In genomic region chr1:151156515-151156819, GRCh38 we compare ENCODE assay signal across 10 cellular contexts. TPM values are rescaled to one million over a fixed set of nuclear protein-coding genes. Genes with fewer than 3 reads are reported as not detected.
DNase-seq lines count a peak whose midpoint lies in the region; ATAC-seq, FAIRE-seq and TF ChIP-seq lines count a peak whose summit lies in the region.
"Had no signal": no experiment of that assay in that cellular context is flagged by ENCODE, and none has a peak within 500 bp of the region (broad histone marks: within the 10 kb centered on the region; RNA-seq: fewer than 3 reads in every experiment).

TSS of gene TNFAIP8L2 (plus strand) at chr1:151156649. CDS start at chr1:151158698, 2,049 bp downstream.

- CTCF ChIA-PET in A549 (lab: Yijun Ruan, JAX), result interaction anchor here (0.6 to 7.0 kb wide), 23 partner anchors 9 to 132 kb away, joined by 3 to 132 read pairs (median 5); partner anchors contain the start of genes BNIPL, GABPB2, LYSMD1 and MLLT11

- H3K36me3 ChIP-seq in heart right ventricle, result peaks cover 0 to 60% (median 21%) of the 10 kb centered on the region in 9 donors

- DNase-seq in A549 (ENCODE audit: low read depth in 1 of 2, low spot score in 1 of 2) (no peak), NB4 (ENCODE audit: low read depth) (peak; percentile 86), heart right ventricle (peak in 1 of 2 donors; percentile 53), dedifferentiated amniotic fluid mesenchymal stem cell (ENCODE audit: extremely low spot score) (no peak), SHP77 (lab: John Stamatoyannopoulos, UW) (no peak)
- peak; percentile 36 for DNase-seq in activated CD8-positive, alpha-beta memory T cell treated with anti-CD3 and anti-CD28 coated beads, Interleukin-2, amount 50 U/mL, for 1 hour (ENCODE audit: extremely low read depth)
- DNase-seq in stimulated activated CD4-positive, alpha-beta T cell treated with anti-CD3 and anti-CD28 coated beads, TNF-alpha, amount 100 ng/mL, for 24 hours (ENCODE audit: low read depth in 3 of 3), result peak; percentile 54 to 86 (median 62)

- H3K27ac ChIP-seq in A549 (no peak within 1 kb of the TSS), heart right ventricle (peak within 1 kb of the TSS in 5 of 10 donors; percentile 13 to 90 (median 48))
- H3K27ac ChIP-seq: C4-2B had no signal

- WGBS in A549 (ENCODE audit: missing lambda C conversion rate), result 66% methylated on average over 4 of the region's 4 CpGs
- 71 to 75% methylated on average over 4 of the region's 4 CpGs for WGBS in heart right ventricle, 2 donors

- H3K27me3 ChIP-seq in heart right ventricle, result no peaks in the 10 kb centered on the region

- H3K4me2 ChIP-seq in A549, result no peak within 1 kb of the TSS

- ATAC-seq in A549 (peak; percentile 72 to 82), GM21360 (IDR thresholded peaks at IDR 0.05; ENCODE audit: unreplicated experiment) (peak; percentile 70), heart right ventricle (peak; percentile 39 to 71 (median 58))

- POLR2A ChIA-PET in A549 (lab: Yijun Ruan, JAX), result no interaction called here

- no peak for FAIRE-seq in A549 (lab: Jason Lieb, UNC)
- FAIRE-seq: bronchial epithelial cell had no signal

- TF ChIP-seq CTCF in A549 (IDR thresholded peaks at IDR 0.05) (no peak), NB4 (IDR thresholded peaks at IDR 0.05; ENCODE audit: low read depth, low read length) (no peak), heart right ventricle (IDR thresholded peaks at IDR 0.05) (no peak)

- TF ChIP-seq POLR2A in A549 (IDR thresholded peaks at IDR 0.05; ENCODE audit: low read length) (no peak), NB4 (IDR thresholded peaks at IDR 0.05; ENCODE audit: extremely low read depth, insufficient read length) (peak; percentile 56)

- no peaks in the 10 kb centered on the region for H3K4me1 ChIP-seq in A549
- H3K4me1 ChIP-seq in heart right ventricle, result peaks cover 0 to 45% (median 5%) of the 10 kb centered on the region in 9 donors

- H3K4me3 ChIP-seq in A549 (no peak within 1 kb of the TSS), NB4 (ENCODE audit: low read depth, low read length) (peak within 1 kb of the TSS; percentile 93), heart right ventricle (peak within 1 kb of the TSS in 7 of 10 donors; percentile 8 to 58 (median 32))

- intact Hi-C loops in heart right ventricle (cut with DNase I), result loop anchor here in 9 of 10 donors (1.0 to 10.0 kb wide), 10 partner anchors 52 to 134 kb away; no protein-coding TSS in a partner anchor

- no peak for TF ChIP-seq EP300 in A549 (IDR thresholded peaks at IDR 0.05)

- TF ChIP-seq RAD21 in A549 (conservative IDR thresholded peaks at IDR 0.05 in 1 of 2, IDR thresholded peaks at IDR 0.05 in 1 of 2), result no peak

- H3K9me3 ChIP-seq in A549 (no peaks in the 10 kb centered on the region), heart right ventricle (no peaks in the 10 kb centered on the region)

TF ChIP-seq in A549, 52 proteins besides CTCF, POLR2A, EP300 and RAD21:
- TF ChIP-seq GATA3 (IDR thresholded peaks at IDR 0.05; ENCODE audit: borderline replicate concordance), result no peak
- TF ChIP-seq, protein P1, sequence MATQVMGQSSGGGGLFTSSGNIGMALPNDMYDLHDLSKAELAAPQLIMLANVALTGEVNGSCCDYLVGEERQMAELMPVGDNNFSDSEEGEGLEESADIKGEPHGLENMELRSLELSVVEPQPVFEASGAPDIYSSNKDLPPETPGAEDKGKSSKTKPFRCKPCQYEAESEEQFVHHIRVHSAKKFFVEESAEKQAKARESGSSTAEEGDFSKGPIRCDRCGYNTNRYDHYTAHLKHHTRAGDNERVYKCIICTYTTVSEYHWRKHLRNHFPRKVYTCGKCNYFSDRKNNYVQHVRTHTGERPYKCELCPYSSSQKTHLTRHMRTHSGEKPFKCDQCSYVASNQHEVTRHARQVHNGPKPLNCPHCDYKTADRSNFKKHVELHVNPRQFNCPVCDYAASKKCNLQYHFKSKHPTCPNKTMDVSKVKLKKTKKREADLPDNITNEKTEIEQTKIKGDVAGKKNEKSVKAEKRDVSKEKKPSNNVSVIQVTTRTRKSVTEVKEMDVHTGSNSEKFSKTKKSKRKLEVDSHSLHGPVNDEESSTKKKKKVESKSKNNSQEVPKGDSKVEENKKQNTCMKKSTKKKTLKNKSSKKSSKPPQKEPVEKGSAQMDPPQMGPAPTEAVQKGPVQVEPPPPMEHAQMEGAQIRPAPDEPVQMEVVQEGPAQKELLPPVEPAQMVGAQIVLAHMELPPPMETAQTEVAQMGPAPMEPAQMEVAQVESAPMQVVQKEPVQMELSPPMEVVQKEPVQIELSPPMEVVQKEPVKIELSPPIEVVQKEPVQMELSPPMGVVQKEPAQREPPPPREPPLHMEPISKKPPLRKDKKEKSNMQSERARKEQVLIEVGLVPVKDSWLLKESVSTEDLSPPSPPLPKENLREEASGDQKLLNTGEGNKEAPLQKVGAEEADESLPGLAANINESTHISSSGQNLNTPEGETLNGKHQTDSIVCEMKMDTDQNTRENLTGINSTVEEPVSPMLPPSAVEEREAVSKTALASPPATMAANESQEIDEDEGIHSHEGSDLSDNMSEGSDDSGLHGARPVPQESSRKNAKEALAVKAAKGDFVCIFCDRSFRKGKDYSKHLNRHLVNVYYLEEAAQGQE (IDR thresholded peaks at IDR 0.05), result no peak
- no peak for TF ChIP-seq E2F6 (IDR thresholded peaks at IDR 0.05; ENCODE audit: borderline replicate concordance, low read depth)
- TF ChIP-seq ZNF302 (CRISPR knock-in tag; IDR thresholded peaks at IDR 0.05), result no peak
- TF ChIP-seq ZSCAN20 (CRISPR knock-in tag; IDR thresholded peaks at IDR 0.05), result no peak
- TF ChIP-seq ATOH8 (CRISPR knock-in tag; IDR thresholded peaks at IDR 0.05; ENCODE audit: low read depth), result no peak
- TF ChIP-seq HDAC2 (IDR thresholded peaks at IDR 0.05), result no peak
- TF ChIP-seq JUN (IDR thresholded peaks at IDR 0.05), result no peak
- TF ChIP-seq FOSB (CRISPR knock-in tag; IDR thresholded peaks at IDR 0.05), result no peak
- TF ChIP-seq KDM1A (IDR thresholded peaks at IDR 0.05; ENCODE audit: low read depth), result no peak

RNA-seq across cellular contexts. Expression of gene TNFAIP8L2, which starts in this region (rescaled TPM):
- polyA plus RNA-seq in A549 (2011; rRNA removed), result not detected in 2 replicates
- not detected in 2 replicates for polyA plus RNA-seq in A549 (2012; cell fraction: cytosol; rRNA removed)
- not detected in 2 replicates for polyA plus RNA-seq in A549 (2012; cell fraction: nucleus; rRNA removed)
- polyA plus RNA-seq in A549 (2017; fragmentation: RNase III; extraction: RNeasy Plus Mini Kit Qiagen cat#74134 plus additional on column Dnase treatment), result not detected in 3 replicates
- polyA minus RNA-seq in A549 (2011; rRNA and poly(A)+ RNA removed), result not detected in 2 replicates
- total RNA-seq in heart right ventricle, result 1 to 10 TPM in 4 of 10 donors, under 1 TPM in 5, not detected in 1; 0.35 to 5.8 (median 0.71) TPM
- polyA plus RNA-seq in heart right ventricle, result 1 to 10 TPM; 2.4 to 4.0 TPM
- total RNA-seq: bronchial epithelial cell had no signal

Comparison
In these comparisons a context has a peak if more than half of its experiments do, and no peak if none do; other contexts are left out.
1. Peak in ATAC-seq in A549; RNA of the gene not detected or under 1 TPM.
2. DNase-seq: peak in NB4 (single experiment), activated CD8-positive, alpha-beta memory T cell treated with anti-CD3 and anti-CD28 coated beads, Interleukin-2, amount 50 U/mL, for 1 hour (single experiment) and stimulated activated CD4-positive, alpha-beta T cell treated with anti-CD3 and anti-CD28 coated beads, TNF-alpha, amount 100 ng/mL, for 24 hours (3 of 3); none in A549 (0 of 2), dedifferentiated amniotic fluid mesenchymal stem cell (single experiment) and SHP77 (0 of 2).
3. Peak in every context shown above with its lines, with median percentiles within 50 percentile points of each other: ATAC-seq.